ENCODE assay signal across 32 cellular contexts in the genomic region with DNA sequence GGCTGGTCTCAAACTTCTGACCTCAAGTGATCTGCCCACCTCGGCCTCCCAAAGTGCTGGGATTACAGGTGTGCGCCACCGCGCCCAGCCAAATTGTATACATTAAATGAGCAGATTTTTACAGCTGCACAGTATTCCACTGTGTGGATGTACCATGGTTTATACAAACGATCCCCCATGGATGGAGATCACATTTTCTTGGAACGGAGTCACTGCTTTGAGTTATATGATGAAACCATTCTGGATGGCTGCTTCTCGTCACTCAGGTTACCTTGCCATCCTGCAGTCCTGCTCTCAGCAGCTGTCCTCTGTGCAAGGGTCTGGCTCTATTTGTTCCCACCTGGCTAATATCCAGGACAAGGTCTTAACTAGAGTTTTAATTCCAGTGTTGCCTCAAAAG. TPM values are rescaled to one million over a fixed set of nuclear protein-coding genes. Genes with fewer than 3 reads are reported as not detected.
"Had no signal": no experiment of that assay in that cellular context is flagged by ENCODE, and none has a peak within 500 bp of the region (broad histone marks: within the 10 kb centered on the region; RNA-seq: fewer than 3 reads in every experiment).

No MANE protein-coding gene starts in this region.

- H2AFZ ChIP-seq: neural progenitor cell had no signal

- H3K9me3 ChIP-seq: left ventricle myocardium inferior, neutrophil, ovary, right atrium auricular region, right lobe of liver, testis, thyroid gland, transverse colon, upper lobe of left lung, vagina had no signal

- H3K4me3 ChIP-seq: left ventricle myocardium inferior, lung, neural progenitor cell, ovary, right atrium auricular region, right lobe of liver, smooth muscle cell, testis, thyroid gland, transverse colon, upper lobe of left lung, vagina had no signal

- H3K9ac ChIP-seq: neural progenitor cell had no signal

- FAIRE-seq: islet of Langerhans had no signal

- H3K4me1 Mint-ChIP-seq: immature natural killer cell; mesothelial cell of epicardium; neural progenitor cell; stimulated activated naive CD8-positive, alpha-beta T cell treated with anti-CD3 and anti-CD28 coated beads, Interleukin-15, amount 100 ng/mL, for 72 hours had no signal

- H3K4me3 Mint-ChIP-seq: immature natural killer cell; mesothelial cell of epicardium; naive B cell; natural killer cell; nephron progenitor cell; neural progenitor cell; stimulated activated memory B cell treated with anti-CD40 and anti-IgM and Interleukin-4, amounts not matched to agents 10 μg/mL and 1 μg/mL and 100 μg/mL, for 72 hours; stimulated activated naive CD8-positive, alpha-beta T cell treated with anti-CD3 and anti-CD28 coated beads, Interleukin-15, amount 100 ng/mL, for 72 hours had no signal

- H3K36me3 ChIP-seq: neural progenitor cell, neutrophil, ovary had no signal

- H3K27ac Mint-ChIP-seq: immature natural killer cell; mesothelial cell of epicardium; naive B cell; natural killer cell; nephron progenitor cell; neural progenitor cell; progenitor cell of endocrine pancreas; stimulated activated memory B cell treated with anti-CD40 and anti-IgM and Interleukin-4, amounts not matched to agents 10 μg/mL and 1 μg/mL and 100 μg/mL, for 72 hours; stimulated activated naive CD8-positive, alpha-beta T cell treated with anti-CD3 and anti-CD28 coated beads, Interleukin-15, amount 100 ng/mL, for 72 hours had no signal

- H3K9me3 Mint-ChIP-seq: immature natural killer cell; mesothelial cell of epicardium; natural killer cell; nephron progenitor cell; neural progenitor cell; stimulated activated memory B cell treated with anti-CD40 and anti-IgM and Interleukin-4, amounts not matched to agents 10 μg/mL and 1 μg/mL and 100 μg/mL, for 72 hours had no signal

- H3K27ac ChIP-seq: left ventricle myocardium inferior, neural progenitor cell, neutrophil, ovary, right atrium auricular region, right lobe of liver, testis, thyroid gland, transverse colon, upper lobe of left lung, vagina had no signal

- H3K4me1 ChIP-seq: left ventricle myocardium inferior, neural progenitor cell, right atrium auricular region, testis, thyroid gland, upper lobe of left lung, vagina had no signal

- H3K4me2 ChIP-seq: neural progenitor cell had no signal

- H3K27me3 ChIP-seq: neural progenitor cell, ovary, right atrium auricular region, right lobe of liver, testis, thyroid gland, transverse colon, upper lobe of left lung, vagina had no signal

- DNase-seq: hypothalamus; immature natural killer cell; left ventricle myocardium inferior; mesendoderm; naive B cell; natural killer cell; nephron progenitor cell; occipital lobe; ovary; right lobe of liver; stimulated activated CD4-positive, alpha-beta T cell treated with anti-CD3 and anti-CD28 coated beads, Interleukin-1b, Interleukin-23, amount 100 ng/mL, for 48 hours; stimulated activated CD4-positive, alpha-beta T cell treated with anti-CD3 and anti-CD28 coated beads, Interleukin-2, amount 100 ng/mL, for 48 hours; stimulated activated CD4-positive, alpha-beta T cell treated with anti-CD3 and anti-CD28 coated beads, Interleukin-4, amount 100 ng/mL, for 4 hours; stimulated activated CD8-positive, alpha-beta memory T cell treated with anti-CD3 and anti-CD28 coated beads, Interleukin-4, amount 100 ng/mL, for 48 hours; stimulated activated naive CD4-positive, alpha-beta T cell treated with Interleukin-2 at 50 U/mL for 16 hours; stimulated activated naive CD8-positive, alpha-beta T cell treated with anti-CD3 and anti-CD28 coated beads, Interleukin-15, amount 100 ng/mL, for 72 hours; testis; thyroid gland; upper lobe of left lung had no signal

RNA-seq across cellular contexts. Expression of a gene that starts 39.1 kb away (rescaled TPM):
- total RNA-seq: left ventricle myocardium inferior, mononuclear cell, natural killer cell, occipital lobe, right atrium auricular region, skeletal muscle tissue had no signal
- polyA plus RNA-seq: immature natural killer cell had no signal
